8 cellular contexts compared by ENCODE assay signal in genomic region chr5:32174011-32174866, GRCh38. TPM values are rescaled to one million over a fixed set of nuclear protein-coding genes. Genes with fewer than 3 reads are reported as not detected.
A peak's percentile ranks its signal among the peaks of the same experiment; 100 is the strongest.
DNase-seq lines count a peak whose midpoint lies in the region; ATAC-seq and TF ChIP-seq lines count a peak whose summit lies in the region.

TSS of gene GOLPH3 (minus strand) at chr5:32174319. CDS start at chr5:32174034, 285 bp downstream.

- peaks cover 35% of the 10 kb centered on the region for H3K36me3 Mint-ChIP-seq in T-helper 1 cell treated with Interleukin-12 subunit alpha and Interleukin-12 subunit beta and Interleukin-4 antibody, amounts not matched to agents 30 μg/mL and 1 μg/mL, for 36 hours (ENCODE audit: low read depth)

- peaks cover 62% of the 10 kb centered on the region for H3K4me1 ChIP-seq in left ventricle myocardium inferior
- H3K4me1 ChIP-seq in psoas muscle = peaks cover 37% of the 10 kb centered on the region
- no peaks in the 10 kb centered on the region for H3K4me1 ChIP-seq in urinary bladder (ENCODE audit: insufficient read depth)

- intact Hi-C loops in left ventricle myocardium inferior (cut with micrococcal nuclease) = no loop called here
- intact Hi-C loops in psoas muscle (cut with DNase I) = loop anchor here in 1 of 2 donors (10.0 kb wide), 1 partner anchor 51 kb away; no protein-coding TSS in a partner anchor

- 0 to 1% (median 0%) methylated on average over 60 to 85 of the region's 85 CpGs for WGBS in psoas muscle, 3 donors
- WGBS in urinary bladder = under 1% methylated on average over 85 of the region's 85 CpGs

- peaks cover 27% of the 10 kb centered on the region for H3K4me1 Mint-ChIP-seq in T-helper 1 cell treated with Interleukin-12 subunit alpha and Interleukin-12 subunit beta and Interleukin-4 antibody, amounts not matched to agents 30 μg/mL and 1 μg/mL, for 36 hours (ENCODE audit: low read depth)

- H3K4me3 Mint-ChIP-seq in T-helper 1 cell treated with Interleukin-12 subunit alpha and Interleukin-12 subunit beta and Interleukin-4 antibody, amounts not matched to agents 30 μg/mL and 1 μg/mL, for 36 hours = peak within 1 kb of the TSS; percentile 98

- TF ChIP-seq CTCF in left ventricle myocardium inferior (IDR thresholded peaks at IDR 0.05; ENCODE audit: borderline replicate concordance) = peak; percentile 41
- no peak for TF ChIP-seq CTCF in psoas muscle (IDR thresholded peaks at IDR 0.05)

- H3K4me3 ChIP-seq in left ventricle myocardium inferior (peak within 1 kb of the TSS; percentile 96), psoas muscle (peak within 1 kb of the TSS; percentile 100), urinary bladder (ENCODE audit: low read depth, low read length) (peak within 1 kb of the TSS; percentile 86)

- H3K27ac ChIP-seq in left ventricle myocardium inferior (replicated peaks) (peak within 1 kb of the TSS; percentile 100), psoas muscle (peak within 1 kb of the TSS; percentile 100), urinary bladder (ENCODE audit: low read depth) (peak within 1 kb of the TSS; percentile 97)

- H3K9me3 ChIP-seq in left ventricle myocardium inferior (replicated peaks) (no peaks in the 10 kb centered on the region), psoas muscle (no peaks in the 10 kb centered on the region)

- H3K27ac Mint-ChIP-seq in T-helper 1 cell treated with Interleukin-12 subunit alpha and Interleukin-12 subunit beta and Interleukin-4 antibody, amounts not matched to agents 30 μg/mL and 1 μg/mL, for 36 hours = peak within 1 kb of the TSS; percentile 99

- DNase-seq in NCI-H1694 treated with DMSO at 0.1 percent for 48 hours (lab: John Stamatoyannopoulos, UW) = peak; percentile 83
- peak; percentile 79 for DNase-seq in amniotic stem cell (lab: John Stamatoyannopoulos, UW)
- DNase-seq in left ventricle myocardium inferior = peak; percentile 96
- peak; percentile 95 to 97 for DNase-seq in psoas muscle

- no peaks in the 10 kb centered on the region for H3K27me3 Mint-ChIP-seq in T-helper 1 cell treated with Interleukin-12 subunit alpha and Interleukin-12 subunit beta and Interleukin-4 antibody, amounts not matched to agents 30 μg/mL and 1 μg/mL, for 36 hours (ENCODE audit: low read depth)

- H3K36me3 ChIP-seq in left ventricle myocardium inferior (peaks cover 26% of the 10 kb centered on the region), psoas muscle (ENCODE audit: insufficient read depth in 1 of 2, low read depth in 1 of 2) (peaks cover 0 to 23% of the 10 kb centered on the region in 2 donors), urinary bladder (ENCODE audit: insufficient read depth) (peaks cover 4% of the 10 kb centered on the region)

- no peaks in the 10 kb centered on the region for H3K9me3 Mint-ChIP-seq in T-helper 1 cell treated with Interleukin-12 subunit alpha and Interleukin-12 subunit beta and Interleukin-4 antibody, amounts not matched to agents 30 μg/mL and 1 μg/mL, for 36 hours

- peak; percentile 41 for ATAC-seq in GM18499 (IDR thresholded peaks at IDR 0.05; ENCODE audit: insufficient read depth, unreplicated experiment)
- peak; percentile 81 for ATAC-seq in HG02938 (IDR thresholded peaks at IDR 0.05; ENCODE audit: unreplicated experiment)
- ATAC-seq in psoas muscle = peak; percentile 92 to 96 (median 94)

- H3K27me3 ChIP-seq in left ventricle myocardium inferior (ENCODE audit: low read depth) = no peaks in the 10 kb centered on the region
- H3K27me3 ChIP-seq in psoas muscle (ENCODE audit: insufficient read depth in 3 of 3, low read length in 2 of 3) = no peaks in the 10 kb centered on the region

RNA-seq across cellular contexts. Expression of gene GOLPH3, which starts in this region (rescaled TPM):
- total RNA-seq in left ventricle myocardium inferior = 42.8 TPM
- total RNA-seq in psoas muscle = 10 to 100 TPM; 23.0 to 55.3 (median 35.0) TPM
- polyA plus RNA-seq in psoas muscle = 10 to 100 TPM; 25.4 to 36.8 (median 31.0) TPM
- 73.1 TPM for total RNA-seq in urinary bladder
- 68.6 TPM for polyA plus RNA-seq in urinary bladder

Comparison
In these comparisons a context has a peak if more than half of its experiments do, and no peak if none do; other contexts are left out.
1. Peak in every context shown above with its lines: DNase-seq, ATAC-seq, H3K4me3 ChIP-seq and H3K27ac ChIP-seq.
2. ATAC-seq: peak in every context shown above with its lines; median percentile 94 in psoas muscle; 81 in HG02938; 41 in GM18499.